Comparison of ENCODE assay signal across 8 cellular contexts in genomic region chr1:181135815-181136737, GRCh38. TPM values are rescaled to one million over a fixed set of nuclear protein-coding genes. Genes with fewer than 3 reads are reported as not detected.
DNase-seq lines count a peak whose midpoint lies in the region; ATAC-seq, FAIRE-seq and TF ChIP-seq lines count a peak whose summit lies in the region.

No MANE protein-coding gene starts in this region.

- DNase-seq in OCI-M1 (lab: John Stamatoyannopoulos, UW) (peak; percentile 74), dorsolateral prefrontal cortex (no peak), osteoblast (ENCODE audit: insufficient read length, low spot score, missing footprints) (peak; percentile 88), UCSD-AML1 (lab: John Stamatoyannopoulos, UW; ENCODE audit: unreplicated experiment) (no peak), GM10266 (ENCODE audit: extremely low spot score) (no peak)
- no peak for DNase-seq in activated CD4-positive, alpha-beta T cell treated with anti-CD3 and anti-CD28 coated beads for 48 hours

- H3K4me1 ChIP-seq in osteoblast (ENCODE audit: insufficient read depth, low read length) = peaks cover 40% of the 10 kb centered on the region

- no peak for ATAC-seq in GM18858 (IDR thresholded peaks at IDR 0.05; ENCODE audit: unreplicated experiment)

- no peaks in the 10 kb centered on the region for H4K20me1 ChIP-seq in osteoblast (ENCODE audit: insufficient read depth, low read length)

- no peak for TF ChIP-seq CTCF in dorsolateral prefrontal cortex (IDR thresholded peaks at IDR 0.05 in 54 of 56, conservative IDR thresholded peaks at IDR 0.05 in 2 of 56; ENCODE audit: low read depth in 1 of 56, partially characterized antibody in 56 of 56)
- no peak for TF ChIP-seq CTCF in osteoblast (IDR thresholded peaks at IDR 0.05; ENCODE audit: extremely low read depth, low read depth, low read length)
- TF ChIP-seq CTCF in GM10266 (IDR thresholded peaks at IDR 0.05; ENCODE audit: control insufficient read depth, insufficient read depth, low read depth, missing control alignments) = no peak

- H3K36me3 ChIP-seq in osteoblast (ENCODE audit: insufficient read depth, low read length) = no peaks in the 10 kb centered on the region

- H3K4me2 ChIP-seq in osteoblast (ENCODE audit: insufficient read depth, low read length) = peak overlapping the region; percentile 80

- H3K9me3 ChIP-seq in osteoblast (ENCODE audit: low read depth, low read length) = no peaks in the 10 kb centered on the region

- FAIRE-seq in G401.6 (lab: Jason Lieb, UNC) = peak; percentile 96

- H2AFZ ChIP-seq in osteoblast (ENCODE audit: low read length) = peak overlapping the region; percentile 53

- intact Hi-C loops in dorsolateral prefrontal cortex (cut with DNase I) = loop anchor here in 1 of 2 donors (10.0 kb wide), 1 partner anchor 501 kb away; the partner anchor contains the start of gene XPR1

- peak overlapping the region in 34 of 59 donors; percentile 1 to 79 (median 52) for H3K27ac ChIP-seq in dorsolateral prefrontal cortex
- peak overlapping the region; percentile 98 for H3K27ac ChIP-seq in osteoblast (ENCODE audit: low read depth, low read length)

- no peaks in the 10 kb centered on the region for H3K27me3 ChIP-seq in dorsolateral prefrontal cortex
- H3K27me3 ChIP-seq in osteoblast (ENCODE audit: insufficient read depth, low read length) = no peaks in the 10 kb centered on the region

- no peak overlapping the region for H3K4me3 ChIP-seq in dorsolateral prefrontal cortex
- H3K4me3 ChIP-seq in osteoblast (ENCODE audit: insufficient read depth, low read length) = peak overlapping the region; percentile 36

- H3K79me2 ChIP-seq in osteoblast (ENCODE audit: insufficient read depth, low read length) = no peaks in the 10 kb centered on the region

RNA-seq across cellular contexts. Expression of gene IER5, which starts 47.6 kb away (rescaled TPM):
- total RNA-seq in dorsolateral prefrontal cortex (10 to 100 TPM in 118 of 120 experiments, 1 to 10 TPM in 2; 8.1 to 74.9 (median 17.6) TPM), osteoblast (16.2 and 17.4 TPM in 2 replicates)

Comparison
In these comparisons a context has a peak if more than half of its experiments do, and no peak if none do; other contexts are left out.
1. DNase-seq: peak in OCI-M1 (single experiment) and osteoblast (single experiment); none in dorsolateral prefrontal cortex (0 of 10), UCSD-AML1 (single experiment), activated CD4-positive, alpha-beta T cell treated with anti-CD3 and anti-CD28 coated beads for 48 hours (single experiment) and GM10266 (single experiment).